In the genomic region with DNA sequence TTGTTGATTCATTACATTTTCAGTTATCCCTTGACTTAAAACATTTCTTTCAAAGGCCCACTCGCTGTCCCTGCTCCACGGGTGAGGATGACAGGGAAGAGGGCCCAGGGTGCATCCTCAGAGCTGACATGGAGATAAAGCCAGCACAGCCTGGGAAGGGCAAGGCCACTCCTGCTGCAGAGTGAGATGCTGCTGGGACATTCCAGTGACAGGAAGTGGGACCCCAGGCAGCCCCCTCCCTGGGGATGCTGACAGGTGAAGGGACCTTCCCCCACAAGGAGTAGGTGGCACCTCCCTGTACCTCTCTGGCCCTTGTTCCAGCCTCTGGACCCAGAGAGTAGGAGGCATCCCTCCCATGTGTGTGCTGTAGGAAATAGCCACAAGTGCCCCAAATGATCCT, we compare ENCODE assay signal across 16 cellular contexts.
DNase-seq lines count a peak whose midpoint lies in the region; ATAC-seq and TF ChIP-seq lines count a peak whose summit lies in the region.
"Had no signal": no experiment of that assay in that cellular context is flagged by ENCODE, and none has a peak within 500 bp of the region (broad histone marks: within the 10 kb centered on the region; RNA-seq: fewer than 3 reads in every experiment).

No MANE protein-coding gene starts in this region.

- peak overlapping the region; percentile 73 to 96 (median 86) for H3K4me2 ChIP-seq in BLaER1 treated with 17β-estradiol and CSF1 and Interleukin-3, amounts not matched to agents 10 nM and 100 nM

- H3K4me3 Mint-ChIP-seq in T-helper 2 cell treated with Interferon-gamma antibody and Interleukin-4, amounts not matched to agents 5 μg/mL and 100 μg/mL, for 36 hours, result peak overlapping the region; percentile 86
- H3K4me3 Mint-ChIP-seq in activated T-helper 2 cell treated with anti-CD3 and anti-CD28 coated beads, Interferon-gamma antibody, Interleukin-2, Interleukin-4, amounts not matched to agents 10 μg/mL and 5 μg/mL and 100 μg/mL, durations not matched to agents 14 hours and 24 hours and 36 hours (ENCODE audit: low read depth), result no peak overlapping the region
- H3K4me3 Mint-ChIP-seq in natural killer cell, result peak overlapping the region; percentile 49

- H3K27ac ChIP-seq in BLaER1 treated with 17β-estradiol and CSF1 and Interleukin-3, amounts not matched to agents 10 nM and 100 nM, result peak overlapping the region in 7 of 11 experiments; percentile 20 to 87 (median 76); a peak in 9 of 22 replicates
- H3K27ac ChIP-seq: colonic mucosa, vagina had no signal

- peaks cover 21 to 75% (median 49%) of the 10 kb centered on the region in 11 experiments; a peak in 20 of 22 replicates for H3K36me3 ChIP-seq in BLaER1 treated with 17β-estradiol and CSF1 and Interleukin-3, amounts not matched to agents 10 nM and 100 nM
- H3K36me3 ChIP-seq: colonic mucosa had no signal

- H4K20me1 ChIP-seq in BLaER1 treated with 17β-estradiol and CSF1 and Interleukin-3, amounts not matched to agents 10 nM and 100 nM, result peaks cover 28 to 87% (median 69%) of the 10 kb centered on the region in 11 experiments; a peak in 21 of 22 replicates

- H3K9ac ChIP-seq in BLaER1 treated with 17β-estradiol and CSF1 and Interleukin-3, amounts not matched to agents 10 nM and 100 nM, result no peak overlapping the region

- H3K27me3 ChIP-seq in BLaER1 treated with 17β-estradiol and CSF1 and Interleukin-3, amounts not matched to agents 10 nM and 100 nM, result no peaks in the 10 kb centered on the region
- H3K27me3 ChIP-seq: colonic mucosa, vagina had no signal

- H3K4me1 ChIP-seq in BLaER1 treated with 17β-estradiol and CSF1 and Interleukin-3, amounts not matched to agents 10 nM and 100 nM, result peaks cover 69 to 100% (median 98%) of the 10 kb centered on the region in 10 experiments

- H3K4me1 Mint-ChIP-seq in T-helper 2 cell treated with Interferon-gamma antibody and Interleukin-4, amounts not matched to agents 5 μg/mL and 100 μg/mL, for 36 hours (ENCODE audit: low read depth), result peaks cover 60% of the 10 kb centered on the region
- peaks cover 69% of the 10 kb centered on the region for H3K4me1 Mint-ChIP-seq in activated T-helper 2 cell treated with anti-CD3 and anti-CD28 coated beads, Interferon-gamma antibody, Interleukin-2, Interleukin-4, amounts not matched to agents 10 μg/mL and 5 μg/mL and 100 μg/mL, durations not matched to agents 14 hours and 24 hours and 36 hours (ENCODE audit: low read depth)
- peaks cover 42 to 43% of the 10 kb centered on the region in 2 donors for H3K4me1 Mint-ChIP-seq in natural killer cell

- TF ChIP-seq CTCF in natural killer cell (IDR thresholded peaks at IDR 0.05), result no peak

- peaks cover 0 to 4% (median 0%) of the 10 kb centered on the region in 11 experiments; a peak in 2 of 22 replicates for H3K9me3 ChIP-seq in BLaER1 treated with 17β-estradiol and CSF1 and Interleukin-3, amounts not matched to agents 10 nM and 100 nM (replicated peaks in 1 of 11)
- H3K9me3 ChIP-seq: colonic mucosa, vagina had no signal

- intact Hi-C loops in activated T-helper 2 cell treated with anti-CD3 and anti-CD28 coated beads, Interferon-gamma antibody, Interleukin-2, Interleukin-4, amounts not matched to agents 10 μg/mL and 5 μg/mL and 100 μg/mL, durations not matched to agents 14 hours and 24 hours and 36 hours (cut with micrococcal nuclease), result loop anchor here (5.0 to 10.0 kb wide), 7 partner anchors 66 to 571 kb away; a partner anchor contains a TSS
- intact Hi-C loops in natural killer cell (cut with micrococcal nuclease), result no loop called here

- DNase-seq in T-helper 2 cell treated with Interferon-gamma antibody and Interleukin-4, amounts not matched to agents 5 μg/mL and 100 μg/mL, for 36 hours (ENCODE audit: low spot score), result no peak
- DNase-seq in T-helper 2 cell, result no peak
- DNase-seq in activated T-helper 2 cell treated with anti-CD3 and anti-CD28 coated beads, Interferon-gamma antibody, Interleukin-2, Interleukin-4, amounts not matched to agents 10 μg/mL and 5 μg/mL and 100 μg/mL, durations not matched to agents 14 hours and 24 hours and 36 hours (ENCODE audit: low spot score), result no peak
- DNase-seq in natural killer cell, result no peak
- DNase-seq: activated T-cell treated with anti-CD3 and anti-CD28 coated beads, Interleukin-2, amount 50 U/mL, for 1 hour; colonic mucosa; DMS 273 treated with DMSO at 0.1 percent for 48 hours; left ventricle myocardium superior; NCI-H526 had no signal

- no peak overlapping the region; a peak in 1 of 20 replicates for H3K4me3 ChIP-seq in BLaER1 treated with 17β-estradiol and CSF1 and Interleukin-3, amounts not matched to agents 10 nM and 100 nM
- H3K4me3 ChIP-seq: colonic mucosa, vagina had no signal

- H3K27ac Mint-ChIP-seq in T-helper 2 cell treated with Interferon-gamma antibody and Interleukin-4, amounts not matched to agents 5 μg/mL and 100 μg/mL, for 36 hours, result peak overlapping the region; percentile 75
- peak overlapping the region; percentile 6 for H3K27ac Mint-ChIP-seq in activated T-helper 2 cell treated with anti-CD3 and anti-CD28 coated beads, Interferon-gamma antibody, Interleukin-2, Interleukin-4, amounts not matched to agents 10 μg/mL and 5 μg/mL and 100 μg/mL, durations not matched to agents 14 hours and 24 hours and 36 hours
- H3K27ac Mint-ChIP-seq in natural killer cell, result peak overlapping the region; percentile 29 to 57
- H3K27ac Mint-ChIP-seq: activated naive CD8-positive, alpha-beta T cell had no signal

- no peaks in the 10 kb centered on the region for H3K9me3 Mint-ChIP-seq in T-helper 2 cell treated with Interferon-gamma antibody and Interleukin-4, amounts not matched to agents 5 μg/mL and 100 μg/mL, for 36 hours
- no peaks in the 10 kb centered on the region for H3K9me3 Mint-ChIP-seq in activated T-helper 2 cell treated with anti-CD3 and anti-CD28 coated beads, Interferon-gamma antibody, Interleukin-2, Interleukin-4, amounts not matched to agents 10 μg/mL and 5 μg/mL and 100 μg/mL, durations not matched to agents 14 hours and 24 hours and 36 hours
- H3K9me3 Mint-ChIP-seq in natural killer cell, result no peaks in the 10 kb centered on the region

- H3K36me3 Mint-ChIP-seq in T-helper 2 cell treated with Interferon-gamma antibody and Interleukin-4, amounts not matched to agents 5 μg/mL and 100 μg/mL, for 36 hours (ENCODE audit: low read depth), result peaks cover 2% of the 10 kb centered on the region
- H3K36me3 Mint-ChIP-seq in activated T-helper 2 cell treated with anti-CD3 and anti-CD28 coated beads, Interferon-gamma antibody, Interleukin-2, Interleukin-4, amounts not matched to agents 10 μg/mL and 5 μg/mL and 100 μg/mL, durations not matched to agents 14 hours and 24 hours and 36 hours (ENCODE audit: low read depth), result no peaks in the 10 kb centered on the region
- H3K36me3 Mint-ChIP-seq in natural killer cell, result no peaks in the 10 kb centered on the region
- H3K36me3 Mint-ChIP-seq: activated naive CD8-positive, alpha-beta T cell had no signal

- H3K27me3 Mint-ChIP-seq in T-helper 2 cell treated with Interferon-gamma antibody and Interleukin-4, amounts not matched to agents 5 μg/mL and 100 μg/mL, for 36 hours (ENCODE audit: low read depth), result peaks cover 2% of the 10 kb centered on the region
- H3K27me3 Mint-ChIP-seq in activated T-helper 2 cell treated with anti-CD3 and anti-CD28 coated beads, Interferon-gamma antibody, Interleukin-2, Interleukin-4, amounts not matched to agents 10 μg/mL and 5 μg/mL and 100 μg/mL, durations not matched to agents 14 hours and 24 hours and 36 hours (ENCODE audit: low read depth), result no peaks in the 10 kb centered on the region
- no peaks in the 10 kb centered on the region for H3K27me3 Mint-ChIP-seq in natural killer cell (ENCODE audit: low read depth in 2 of 2)
- H3K27me3 Mint-ChIP-seq: activated naive CD8-positive, alpha-beta T cell had no signal

- ATAC-seq in natural killer cell (no peak), GM21825 (IDR thresholded peaks at IDR 0.05; ENCODE audit: unreplicated experiment) (no peak), HG02588 (IDR thresholded peaks at IDR 0.05; ENCODE audit: unreplicated experiment) (no peak), HG03175 (IDR thresholded peaks at IDR 0.05; ENCODE audit: unreplicated experiment) (no peak)
- ATAC-seq: HCT116 had no signal

Comparison
In these comparisons a context has a peak if more than half of its experiments do, and no peak if none do; other contexts are left out.
1. H3K27ac Mint-ChIP-seq: peak in every context shown above with its lines; median percentile 75 in T-helper 2 cell treated with Interferon-gamma antibody and Interleukin-4, amounts not matched to agents 5 μg/mL and 100 μg/mL, for 36 hours; 43 in natural killer cell; 6 in activated T-helper 2 cell treated with anti-CD3 and anti-CD28 coated beads, Interferon-gamma antibody, Interleukin-2, Interleukin-4, amounts not matched to agents 10 μg/mL and 5 μg/mL and 100 μg/mL, durations not matched to agents 14 hours and 24 hours and 36 hours.